Comparison of ENCODE assay signal across 8 cellular contexts in the genomic region with DNA sequence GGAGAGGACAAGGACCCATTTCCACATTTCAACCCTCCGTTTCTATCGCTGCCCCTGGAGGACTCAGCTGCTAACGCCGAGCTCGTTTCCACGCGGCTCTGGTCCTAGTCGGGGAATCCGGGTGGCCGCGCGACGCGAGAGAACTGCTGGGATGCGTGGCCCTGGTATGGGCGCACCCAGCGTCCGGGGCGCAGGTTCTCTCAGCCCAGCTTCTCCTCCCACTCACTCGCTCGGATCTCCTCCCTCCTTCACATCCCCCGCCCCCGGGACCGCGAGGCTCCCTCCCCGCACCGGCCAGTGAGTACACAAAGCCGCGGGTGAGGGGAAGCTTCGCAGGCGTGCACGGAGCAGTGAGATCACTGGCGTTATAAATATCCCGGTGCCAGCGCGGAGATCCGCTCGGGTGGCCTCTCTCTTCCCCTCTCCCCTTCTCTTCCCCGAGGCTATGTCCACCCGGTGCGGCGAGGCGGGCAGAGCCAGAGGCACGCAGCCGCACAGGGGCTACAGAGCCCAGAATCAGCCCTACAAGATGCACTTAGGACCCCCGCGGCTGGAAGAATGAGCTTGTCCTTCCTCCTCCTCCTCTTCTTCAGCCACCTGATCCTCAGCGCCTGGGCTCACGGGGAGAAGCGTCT. TPM values are rescaled to one million over a fixed set of nuclear protein-coding genes. Genes with fewer than 3 reads are reported as not detected.
DNase-seq lines count a peak whose midpoint lies in the region; ATAC-seq, FAIRE-seq and TF ChIP-seq lines count a peak whose summit lies in the region.
"Had no signal": no experiment of that assay in that cellular context is flagged by ENCODE, and none has a peak within 500 bp of the region (broad histone marks: within the 10 kb centered on the region; RNA-seq: fewer than 3 reads in every experiment).

A gene with protein sequence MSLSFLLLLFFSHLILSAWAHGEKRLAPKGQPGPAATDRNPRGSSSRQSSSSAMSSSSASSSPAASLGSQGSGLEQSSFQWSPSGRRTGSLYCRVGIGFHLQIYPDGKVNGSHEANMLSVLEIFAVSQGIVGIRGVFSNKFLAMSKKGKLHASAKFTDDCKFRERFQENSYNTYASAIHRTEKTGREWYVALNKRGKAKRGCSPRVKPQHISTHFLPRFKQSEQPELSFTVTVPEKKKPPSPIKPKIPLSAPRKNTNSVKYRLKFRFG (plus strand): TSS at position 398 of the 635 bp plus-strand sequence. CDS start 161 bp downstream, at position 559.

- H3K4me1 ChIP-seq in lower lobe of right lung (peaks cover 20% of the 10 kb centered on the region), thyroid gland (peaks cover 17 to 18% of the 10 kb centered on the region in 2 donors)

- H3K4me3 ChIP-seq in SK-N-MC (peak within 1 kb of the TSS; percentile 93), lower lobe of right lung (peak within 1 kb of the TSS; percentile 43), thyroid gland (replicated peaks in 1 of 3) (peak within 1 kb of the TSS in 1 of 3 donors; percentile 17)

- no peaks in the 10 kb centered on the region for H3K9me3 ChIP-seq in SK-N-MC (ENCODE audit: low read depth, low read length)
- no peaks in the 10 kb centered on the region for H3K9me3 ChIP-seq in lower lobe of right lung
- no peaks in the 10 kb centered on the region for H3K9me3 ChIP-seq in thyroid gland

- FAIRE-seq in G401.6 (lab: Jason Lieb, UNC): peak; percentile 93

- TF ChIP-seq CTCF in lower lobe of right lung (IDR thresholded peaks at IDR 0.05): no peak
- no peak for TF ChIP-seq CTCF in thyroid gland (IDR thresholded peaks at IDR 0.05)

- no peak for TF ChIP-seq POLR2A in thyroid gland (IDR thresholded peaks at IDR 0.05)

- ATAC-seq in HG03159 (IDR thresholded peaks at IDR 0.05; ENCODE audit: unreplicated experiment) (peak; percentile 38), lower lobe of right lung (peak; percentile 58 to 63)

- H3K27me3 ChIP-seq in lower lobe of right lung (ENCODE audit: low read depth): peaks cover 66% of the 10 kb centered on the region
- H3K27me3 ChIP-seq in thyroid gland: peaks cover 19% of the 10 kb centered on the region

- DNase-seq in SK-N-MC (ENCODE audit: low read depth, low spot score) (no peak), dermis blood vessel endothelial cell (peak; percentile 37), lower lobe of right lung (peak; percentile 51), thyroid gland (peak; percentile 34 to 43)
- DNase-seq in effector CD8-positive, alpha-beta T cell (lab: John Stamatoyannopoulos, UW): no peak

- intact Hi-C loops in lower lobe of right lung (cut with DNase I) (no loop called here), thyroid gland (cut with DNase I) (no loop called here)

- no peak within 1 kb of the TSS for H3K27ac ChIP-seq in SK-N-MC
- H3K27ac ChIP-seq in lower lobe of right lung: no peak within 1 kb of the TSS
- H3K27ac ChIP-seq in thyroid gland: no peak within 1 kb of the TSS

- peak within 1 kb of the TSS; percentile 63 for H3K9ac ChIP-seq in SK-N-MC (ENCODE audit: insufficient read length)

- 1 to 3% methylated on average over 23 to 27 of the region's 50 CpGs for WGBS in thyroid gland, 2 donors

- H3K36me3 ChIP-seq in SK-N-MC (ENCODE audit: insufficient read depth, low read length) (no peaks in the 10 kb centered on the region), lower lobe of right lung (no peaks in the 10 kb centered on the region), thyroid gland (no peaks in the 10 kb centered on the region)

RNA-seq across cellular contexts. Expression of the gene that starts here (rescaled TPM):
- under 0.01 and 0.17 TPM in 2 replicates for total RNA-seq in dermis blood vessel endothelial cell
- total RNA-seq in lower lobe of right lung: not detected
- total RNA-seq in thyroid gland: not detected
- total RNA-seq: activated CD8-positive, alpha-beta memory T cell treated with anti-CD3 and anti-CD28 coated beads for 36 hours had no signal

Comparison
In these comparisons a context has a peak if more than half of its experiments do, and no peak if none do; other contexts are left out.
1. Peak in DNase-seq in dermis blood vessel endothelial cell; RNA of the gene not detected or under 1 TPM.
2. Peak in DNase-seq, ATAC-seq and H3K4me3 ChIP-seq in lower lobe of right lung; RNA of the gene not detected or under 1 TPM.
3. Peak in DNase-seq in thyroid gland; RNA of the gene not detected or under 1 TPM.